ENCODE assay signal across 18 cellular contexts in the genomic region with DNA sequence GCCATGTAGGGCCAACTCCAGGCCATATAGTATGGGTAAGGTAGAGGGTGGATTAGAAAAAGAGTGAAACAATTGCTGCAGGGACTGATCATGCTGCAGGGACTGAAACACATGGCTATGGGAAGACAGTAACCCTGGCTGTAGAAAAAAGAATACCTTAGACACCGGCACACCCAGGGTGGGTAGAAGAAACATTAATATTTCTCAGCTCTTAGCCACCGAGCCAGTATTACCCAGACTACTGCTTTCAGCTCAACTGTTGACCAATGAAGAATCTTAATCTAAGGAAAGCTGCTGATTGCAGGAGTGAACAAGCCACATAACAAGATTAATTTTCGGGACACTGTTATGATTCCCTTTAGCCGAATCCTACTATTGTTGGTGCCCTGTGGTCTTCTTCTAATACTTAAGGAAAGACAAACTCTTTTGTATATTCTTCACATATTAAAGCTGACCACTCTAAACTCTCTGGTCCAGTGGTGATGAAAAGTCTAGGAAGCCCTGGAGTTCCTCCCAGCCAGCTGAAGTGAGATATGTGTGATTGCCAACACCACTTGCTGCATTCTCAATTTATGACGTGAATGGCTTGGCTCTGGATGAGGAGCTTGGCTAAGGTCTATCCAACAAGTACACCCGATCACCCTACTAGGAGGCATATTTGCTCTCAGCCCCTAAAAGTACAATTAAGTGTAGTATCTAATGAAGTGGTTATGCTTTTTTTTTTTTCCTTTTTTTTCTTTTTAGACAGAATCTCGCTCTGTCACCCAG.
A peak's percentile ranks its signal among the peaks of the same experiment; 100 is the strongest.
DNase-seq lines count a peak whose midpoint lies in the region; ATAC-seq, FAIRE-seq and TF ChIP-seq lines count a peak whose summit lies in the region.
"Had no signal": no experiment of that assay in that cellular context is flagged by ENCODE, and none has a peak within 500 bp of the region (broad histone marks: within the 10 kb centered on the region; RNA-seq: fewer than 3 reads in every experiment).

No MANE protein-coding gene starts in this region.

- no peak for DNase-seq in HTR-8/SVneo (ENCODE audit: insufficient read length, low spot score)
- peak; percentile 80 for DNase-seq in fibroblast of mammary gland (ENCODE audit: low read depth)
- DNase-seq in left lung, result no peak
- DNase-seq in stromal cell of bone marrow (ENCODE audit: low read depth), result peak; percentile 2
- no peak for DNase-seq in DMS53 treated with DMSO at 0.1 percent for 48 hours (lab: John Stamatoyannopoulos, UW; ENCODE audit: unreplicated experiment)
- DNase-seq in hippocampal formation (lab: John Stamatoyannopoulos, UW), result no peak
- DNase-seq in DMS153 (lab: John Stamatoyannopoulos, UW), result no peak
- DNase-seq: activated CD4-positive, alpha-beta T cell treated with anti-CD3 and anti-CD28 coated beads for 1 hour; CD8-positive, alpha-beta T cell; midbrain; NCI-H1694; NCI-H526 treated with DMSO at 0.1 percent for 48 hours had no signal

- no peaks in the 10 kb centered on the region for H3K4me1 ChIP-seq in left lung
- H3K4me1 ChIP-seq: neural progenitor cell had no signal

- FAIRE-seq in HTR-8/SVneo (lab: Jason Lieb, UNC), result peak; percentile 73
- FAIRE-seq: frontal cortex, H1, K562 had no signal

- TF ChIP-seq CTCF in fibroblast of mammary gland (conservative IDR thresholded peaks at IDR 0.05; ENCODE audit: control insufficient read depth, insufficient read depth, low read depth, low read length), result no peak
- no peak for TF ChIP-seq CTCF in left lung (IDR thresholded peaks at IDR 0.05)

- H3K27ac ChIP-seq in left lung, result no peak overlapping the region
- H3K27ac ChIP-seq: neural progenitor cell, suprapubic skin had no signal

- ATAC-seq in left lung (peak; percentile 16), GM19023 (IDR thresholded peaks at IDR 0.05; ENCODE audit: unreplicated experiment) (no peak)
- ATAC-seq: CD8-positive, alpha-beta T cell; K562 had no signal

- intact Hi-C loops in left lung (cut with DNase I), result no loop called here

- H3K4me3 ChIP-seq in fibroblast of mammary gland (ENCODE audit: control insufficient read depth, low read depth, low read length) (no peak overlapping the region), left lung (no peak overlapping the region)
- H3K4me3 ChIP-seq: K562, neural progenitor cell, suprapubic skin had no signal

- no peaks in the 10 kb centered on the region for H3K27me3 ChIP-seq in left lung
- H3K27me3 ChIP-seq: neural progenitor cell, suprapubic skin had no signal

- no peaks in the 10 kb centered on the region for H3K9me3 ChIP-seq in left lung
- H3K9me3 ChIP-seq: suprapubic skin had no signal

- H3K36me3 ChIP-seq in left lung, result no peaks in the 10 kb centered on the region
- H3K36me3 ChIP-seq: neural progenitor cell, suprapubic skin had no signal

Comparison
In these comparisons a context has a peak if more than half of its experiments do, and no peak if none do; other contexts are left out.
1. DNase-seq: peak in fibroblast of mammary gland (single experiment) and stromal cell of bone marrow (single experiment); none in HTR-8/SVneo (single experiment), left lung (0 of 2), DMS53 treated with DMSO at 0.1 percent for 48 hours (single experiment), hippocampal formation (0 of 2) and DMS153 (single experiment).